Comparison of ENCODE assay signal across 23 cellular contexts in genomic region chr5:138912093-138912492, GRCh38. TPM values are rescaled to one million over a fixed set of nuclear protein-coding genes. Genes with fewer than 3 reads are reported as not detected.
DNase-seq lines count a peak whose midpoint lies in the region; ATAC-seq, FAIRE-seq and TF ChIP-seq lines count a peak whose summit lies in the region.
"Had no signal": no experiment of that assay in that cellular context is flagged by ENCODE, and none has a peak within 500 bp of the region (broad histone marks: within the 10 kb centered on the region; RNA-seq: fewer than 3 reads in every experiment).

No MANE protein-coding gene starts in this region.

- H3K36me3 Mint-ChIP-seq in endodermal cell (ENCODE audit: low read depth), result peaks cover 49% of the 10 kb centered on the region
- H3K36me3 Mint-ChIP-seq in nephron progenitor cell (ENCODE audit: low read depth), result peaks cover 71% of the 10 kb centered on the region

- H3K27ac Mint-ChIP-seq in endodermal cell (peak overlapping the region; percentile 1), nephron progenitor cell (peak overlapping the region; percentile 6)
- H3K27ac Mint-ChIP-seq: CD4-positive, alpha-beta T cell had no signal

- H3K9ac ChIP-seq in endodermal cell (ENCODE audit: extremely low read depth, low read length, poor library complexity, severe bottlenecking), result no peak overlapping the region
- H3K9ac ChIP-seq: BLaER1 treated with 17β-estradiol and CSF1 and Interleukin-3, amounts not matched to agents 10 nM and 100 nM; KMS-11 had no signal

- WGBS in endodermal cell (ENCODE audit: insufficient coverage in 1 of 2, insufficient read length in 1 of 2), 2 experiments, result 91 to 98% methylated on average over 4 of the region's 4 CpGs
- 64 to 69% methylated on average over 4 of the region's 4 CpGs for WGBS in aorta, 2 donors

- intact Hi-C loops in aorta (cut with DNase I), result no loop called here

- H3K36me3 ChIP-seq in WERI-Rb-1 (peaks cover 10% of the 10 kb centered on the region), endodermal cell (ENCODE audit: control insufficient read depth, insufficient read depth, low read length) (peaks cover 55% of the 10 kb centered on the region), aorta (ENCODE audit: control insufficient read depth in 1 of 2, insufficient read depth in 2 of 2, low read length in 1 of 2) (no peaks in the 10 kb centered on the region), brain microvascular endothelial cell (replicated peaks) (peaks cover 12% of the 10 kb centered on the region)

- peak overlapping the region; percentile 10 for H3K27ac ChIP-seq in WERI-Rb-1
- no peak overlapping the region for H3K27ac ChIP-seq in endodermal cell (ENCODE audit: low read depth, low read length)
- H3K27ac ChIP-seq in aorta (ENCODE audit: low read depth in 1 of 2, low read length in 2 of 2), result peak overlapping the region; percentile 24 to 51
- H3K27ac ChIP-seq in brain microvascular endothelial cell, result no peak overlapping the region
- H3K27ac ChIP-seq: A549; BLaER1 treated with 17β-estradiol and CSF1 and Interleukin-3, amounts not matched to agents 10 nM and 100 nM; KMS-11; PC-9; SJCRH30 had no signal

- H3K4me3 Mint-ChIP-seq in endodermal cell, result no peak overlapping the region
- no peak overlapping the region for H3K4me3 Mint-ChIP-seq in nephron progenitor cell
- H3K4me3 Mint-ChIP-seq: CD4-positive, alpha-beta T cell had no signal

- FAIRE-seq in GM12891 (lab: Jason Lieb, UNC), result no peak
- FAIRE-seq: A549, GM12892, H1, HTR-8/SVneo had no signal

- no peak for DNase-seq in WERI-Rb-1
- DNase-seq in endodermal cell, result no peak
- DNase-seq in nephron progenitor cell, result no peak
- DNase-seq in aorta, result no peak
- DNase-seq in brain microvascular endothelial cell, result no peak
- no peak for DNase-seq in GM12891 (ENCODE audit: insufficient read length, low spot score)
- DNase-seq: AML-193; CD4-positive, alpha-beta T cell; GDM1; MM.1S; NCI-H2029 treated with DMSO at 0.1 percent for 48 hours; NCI-H526 treated with DMSO at 0.1 percent for 48 hours; PC-9; SJCRH30 had no signal

- H3K4me1 Mint-ChIP-seq in endodermal cell (peaks cover 5% of the 10 kb centered on the region), nephron progenitor cell (peaks cover 29% of the 10 kb centered on the region)

- no peak for TF ChIP-seq POLR2A in GM12891 (IDR thresholded peaks at IDR 0.05; ENCODE audit: low read depth, low read length)

- H3K27me3 Mint-ChIP-seq in endodermal cell (ENCODE audit: insufficient read depth), result no peaks in the 10 kb centered on the region
- H3K27me3 Mint-ChIP-seq in nephron progenitor cell (ENCODE audit: low read depth, poor library complexity), result peaks cover 4% of the 10 kb centered on the region
- H3K27me3 Mint-ChIP-seq: CD4-positive, alpha-beta T cell had no signal

- H3K9me3 Mint-ChIP-seq in endodermal cell (no peaks in the 10 kb centered on the region), nephron progenitor cell (no peaks in the 10 kb centered on the region)
- H3K9me3 Mint-ChIP-seq: CD4-positive, alpha-beta T cell had no signal

- H3K9me3 ChIP-seq in WERI-Rb-1 (ENCODE audit: severe bottlenecking), result no peaks in the 10 kb centered on the region
- no peaks in the 10 kb centered on the region for H3K9me3 ChIP-seq in endodermal cell (ENCODE audit: control insufficient read depth, low read length)
- no peaks in the 10 kb centered on the region for H3K9me3 ChIP-seq in aorta (ENCODE audit: control insufficient read depth, low read length)
- H3K9me3 ChIP-seq: A549, SJCRH30 had no signal

- H3K4me3 ChIP-seq in WERI-Rb-1 (ENCODE audit: low read depth, low read length), result no peak overlapping the region
- H3K4me3 ChIP-seq in endodermal cell (ENCODE audit: low read length), result no peak overlapping the region
- H3K4me3 ChIP-seq in aorta (ENCODE audit: low read length in 2 of 2), result no peak overlapping the region
- no peak overlapping the region for H3K4me3 ChIP-seq in brain microvascular endothelial cell (ENCODE audit: low read depth, low read length)
- H3K4me3 ChIP-seq: A549; BLaER1 treated with 17β-estradiol and CSF1 and Interleukin-3, amounts not matched to agents 10 nM and 100 nM; PC-9; SJCRH30 had no signal

- ATAC-seq in aorta (ENCODE audit: low FRiP score), result no peak
- no peak for ATAC-seq in HG02763 (IDR thresholded peaks at IDR 0.05; ENCODE audit: unreplicated experiment)
- ATAC-seq: A549, HCT116, Right ventricle myocardium inferior had no signal

- H3K4me1 ChIP-seq in endodermal cell (ENCODE audit: control insufficient read depth, insufficient read depth, low read length), result no peaks in the 10 kb centered on the region
- peaks cover 3 to 6% of the 10 kb centered on the region in 2 donors for H3K4me1 ChIP-seq in aorta (ENCODE audit: control insufficient read depth in 1 of 2, insufficient read depth in 2 of 2, low read length in 2 of 2)
- H3K4me1 ChIP-seq: A549, SJCRH30 had no signal

- H3K27me3 ChIP-seq in WERI-Rb-1 (ENCODE audit: insufficient read depth, low read depth, severe bottlenecking) (no peaks in the 10 kb centered on the region), endodermal cell (ENCODE audit: control insufficient read depth, insufficient read depth, low read length, poor library complexity, severe bottlenecking) (no peaks in the 10 kb centered on the region), aorta (ENCODE audit: control insufficient read depth in 1 of 2, insufficient read depth in 2 of 2, low read length in 1 of 2) (no peaks in the 10 kb centered on the region), brain microvascular endothelial cell (replicated peaks) (no peaks in the 10 kb centered on the region)
- H3K27me3 ChIP-seq: BLaER1 treated with 17β-estradiol and CSF1 and Interleukin-3, amounts not matched to agents 10 nM and 100 nM; SJCRH30 had no signal

- TF ChIP-seq CTCF in WERI-Rb-1 (IDR thresholded peaks at IDR 0.05; ENCODE audit: low read depth, low read length) (no peak), endodermal cell (conservative IDR thresholded peaks at IDR 0.05) (no peak), nephron progenitor cell (IDR thresholded peaks at IDR 0.05) (no peak), brain microvascular endothelial cell (IDR thresholded peaks at IDR 0.05; ENCODE audit: low read depth, low read length, missing control alignments) (no peak)

- in situ Hi-C loops in brain microvascular endothelial cell (cut with HindIII; ENCODE audit: low pct_ligation_motif_present, low sequenced_read_pairs), result no loop called here

TF ChIP-seq in GM12891, 5 proteins besides CTCF, POLR2A, EP300 and RAD21:
- TF ChIP-seq POLR2AphosphoS5 (IDR thresholded peaks at IDR 0.05; ENCODE audit: low read depth, low read length) (no peak), PAX5 (IDR thresholded peaks at IDR 0.05; ENCODE audit: insufficient read depth, low read length, severe bottlenecking) (no peak), TAF1 (IDR thresholded peaks at IDR 0.05; ENCODE audit: low read depth, low read length) (no peak), POU2F2 (IDR thresholded peaks at IDR 0.05; ENCODE audit: low read depth, low read length) (no peak), SPI1 (IDR thresholded peaks at IDR 0.05; ENCODE audit: low read depth, low read length) (no peak)

RNA-seq across cellular contexts. Expression of gene LRRTM2, which starts 37.0 kb away (rescaled TPM):
- total RNA-seq in endodermal cell (not detected), aorta (under 1 TPM; 0.24 to 0.36 TPM)
- 6.3 TPM for polyA plus RNA-seq in endodermal cell (2013, experiment 1 of 2)
- polyA plus RNA-seq in endodermal cell (2013, experiment 2 of 2), result 3.5 TPM
- polyA plus RNA-seq in aorta, result under 1 TPM in 1 of 2 donors, not detected in 1; 0.31 TPM
- polyA plus RNA-seq in GM12891 (2012; ENCODE audit: low read depth, missing spikeins), result 0.03 TPM
- total RNA-seq: H1, PC-9, Right ventricle myocardium inferior had no signal
- polyA plus RNA-seq: A549, H1 had no signal

Comparison
In these comparisons a context has a peak if more than half of its experiments do, and no peak if none do; other contexts are left out.
1. H3K27ac ChIP-seq: peak in WERI-Rb-1 (single experiment) and aorta (2 of 2); none in endodermal cell (single experiment) and brain microvascular endothelial cell (single experiment).